18 cellular contexts compared by ENCODE assay signal in the genomic region with DNA sequence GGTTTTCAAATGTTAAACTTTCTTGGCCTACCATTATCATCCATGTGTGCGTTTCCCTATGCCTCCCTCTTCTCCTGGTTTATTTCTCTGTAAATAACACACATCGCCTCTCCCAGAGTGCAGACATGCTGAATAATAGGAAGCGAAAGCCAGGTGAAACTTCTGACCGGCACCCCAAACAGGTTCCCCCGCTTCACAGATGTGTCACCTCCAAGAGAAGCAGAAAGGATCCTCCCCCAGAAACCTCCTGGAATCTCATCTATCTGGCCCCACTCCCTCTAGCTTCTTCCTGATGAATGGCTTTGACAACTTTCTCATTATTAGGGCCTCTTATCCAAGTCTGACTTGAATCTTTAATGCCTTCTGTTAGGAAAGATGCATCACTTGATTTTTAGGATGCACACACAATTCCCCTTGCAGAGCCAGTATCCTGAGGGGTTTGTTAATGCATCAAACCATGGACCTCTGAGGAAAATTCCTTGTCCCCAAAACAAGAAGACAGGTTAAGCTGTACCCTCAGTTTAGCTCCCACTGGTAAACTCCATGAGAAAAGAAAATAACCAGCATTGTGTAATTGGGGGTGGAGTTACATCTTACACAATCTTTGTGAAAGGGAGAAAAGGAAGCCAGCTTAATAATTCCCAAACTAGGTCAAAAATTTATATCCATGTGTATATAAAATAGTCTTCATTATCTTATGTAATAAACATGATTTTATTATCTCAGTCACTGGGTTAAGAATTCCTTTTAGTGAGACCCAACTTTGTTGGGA. TPM values are rescaled to one million over a fixed set of nuclear protein-coding genes. Genes with fewer than 3 reads are reported as not detected.
A peak's percentile ranks its signal among the peaks of the same experiment; 100 is the strongest.
DNase-seq lines count a peak whose midpoint lies in the region; ATAC-seq and TF ChIP-seq lines count a peak whose summit lies in the region.
"Had no signal": no experiment of that assay in that cellular context is flagged by ENCODE, and none has a peak within 500 bp of the region (broad histone marks: within the 10 kb centered on the region; RNA-seq: fewer than 3 reads in every experiment).

No MANE protein-coding gene starts in this region.

- no peak for ATAC-seq in GM23338
- ATAC-seq in mucosa of descending colon, result no peak
- ATAC-seq: A549 had no signal

- no peaks in the 10 kb centered on the region for H3K36me3 Mint-ChIP-seq in GM23338 (ENCODE audit: low read depth)
- no peaks in the 10 kb centered on the region for H3K36me3 Mint-ChIP-seq in mesothelial cell of epicardium

- H4K20me1 ChIP-seq in GM23338 (replicated peaks; ENCODE audit: insufficient read depth), result no peaks in the 10 kb centered on the region

- H3K27me3 ChIP-seq in GM23338 (ENCODE audit: insufficient read depth) (no peaks in the 10 kb centered on the region), breast epithelium (no peaks in the 10 kb centered on the region), esophagus squamous epithelium (no peaks in the 10 kb centered on the region)

- no peak overlapping the region for H3K4me2 ChIP-seq in GM23338
- H3K4me2 ChIP-seq: A549 had no signal

- H3K4me3 Mint-ChIP-seq in GM23338 (no peak overlapping the region), mesothelial cell of epicardium (no peak overlapping the region)

- H3K4me1 Mint-ChIP-seq in GM23338 (peaks cover 28% of the 10 kb centered on the region), mesothelial cell of epicardium (peaks cover 19% of the 10 kb centered on the region)

- DNase-seq in GM23338 (ENCODE audit: low spot score) (peak; percentile 44), breast epithelium (ENCODE audit: low spot score in 2 of 2) (peak in 1 of 2 donors; percentile 27), esophagus squamous epithelium (lab: John Stamatoyannopoulos, UW) (no peak), mesothelial cell of epicardium (ENCODE audit: low spot score in 2 of 2, unreplicated experiment in 2 of 2) (no peak), amygdala (lab: John Stamatoyannopoulos, UW) (no peak), HK-2 (ENCODE audit: unreplicated experiment) (no peak), mucosa of descending colon (no peak)
- DNase-seq in effector CD4-positive, alpha-beta T cell, result no peak
- DNase-seq: DMS153; H7; NCI-H1436; NCI-H2029; NCI-H2171; NCI-H446; NK-92 treated with Interleukin-12 subunit alpha and Interleukin-12 subunit beta, amount 100 ng/mL, for 24 hours had no signal

- H3K27me3 Mint-ChIP-seq in GM23338 (ENCODE audit: insufficient read depth, low read depth, poor library complexity), result no peaks in the 10 kb centered on the region
- peaks cover 4% of the 10 kb centered on the region for H3K27me3 Mint-ChIP-seq in mesothelial cell of epicardium (ENCODE audit: low read depth)

- H3K79me2 ChIP-seq in GM23338 (replicated peaks; ENCODE audit: insufficient read depth), result no peaks in the 10 kb centered on the region

- H3K27ac Mint-ChIP-seq in GM23338 (no peak overlapping the region), mesothelial cell of epicardium (peak overlapping the region; percentile 35)

- TF ChIP-seq POLR2A in breast epithelium (IDR thresholded peaks at IDR 0.05) (no peak), esophagus squamous epithelium (IDR thresholded peaks at IDR 0.05) (no peak)

- no peaks in the 10 kb centered on the region for H3F3A ChIP-seq in GM23338 (replicated peaks; ENCODE audit: low read depth)

- no peak overlapping the region for H3K27ac ChIP-seq in GM23338 (ENCODE audit: low read depth)
- H3K27ac ChIP-seq in breast epithelium, result peak overlapping the region; percentile 10 to 14
- peak overlapping the region; percentile 39 to 73 (median 53) for H3K27ac ChIP-seq in esophagus squamous epithelium
- H3K27ac ChIP-seq: A549, C4-2B, HL-60 had no signal

- H3K36me3 ChIP-seq in GM23338 (ENCODE audit: insufficient read depth) (no peaks in the 10 kb centered on the region), breast epithelium (no peaks in the 10 kb centered on the region), esophagus squamous epithelium (no peaks in the 10 kb centered on the region), mucosa of descending colon (ENCODE audit: low read depth) (no peaks in the 10 kb centered on the region)

- no peak overlapping the region for H2AFZ ChIP-seq in GM23338

- H3K9me3 ChIP-seq in breast epithelium (no peaks in the 10 kb centered on the region), esophagus squamous epithelium (no peaks in the 10 kb centered on the region), mucosa of descending colon (no peaks in the 10 kb centered on the region)
- H3K9me3 ChIP-seq: A549 had no signal

- peaks cover 16% of the 10 kb centered on the region for H3K9me2 ChIP-seq in GM23338 (ENCODE audit: insufficient read depth)

- H3K4me1 ChIP-seq in GM23338 (ENCODE audit: insufficient read depth) (peaks cover 32% of the 10 kb centered on the region), breast epithelium (no peaks in the 10 kb centered on the region), esophagus squamous epithelium (peaks cover 0 to 23% (median 0%) of the 10 kb centered on the region in 3 donors), mucosa of descending colon (ENCODE audit: low read depth) (no peaks in the 10 kb centered on the region)
- H3K4me1 ChIP-seq: A549 had no signal

- H3K9me3 Mint-ChIP-seq in GM23338, result no peaks in the 10 kb centered on the region
- no peaks in the 10 kb centered on the region for H3K9me3 Mint-ChIP-seq in mesothelial cell of epicardium

- TF ChIP-seq CTCF in GM23338 (conservative IDR thresholded peaks at IDR 0.05; ENCODE audit: low read depth in 2 of 2) (no peak), breast epithelium (IDR thresholded peaks at IDR 0.05) (no peak), esophagus squamous epithelium (IDR thresholded peaks at IDR 0.05) (peak in 1 of 6 experiments; percentile 31), mesothelial cell of epicardium (IDR thresholded peaks at IDR 0.05; ENCODE audit: unreplicated experiment) (no peak), mucosa of descending colon (IDR thresholded peaks at IDR 0.05) (no peak)

- H3K4me3 ChIP-seq in GM23338 (no peak overlapping the region), breast epithelium (no peak overlapping the region), esophagus squamous epithelium (no peak overlapping the region), mucosa of descending colon (no peak overlapping the region)
- H3K4me3 ChIP-seq: A549 had no signal

- 61 to 76% methylated on average over 5 of the region's 5 CpGs for WGBS in esophagus squamous epithelium, 2 donors

- intact Hi-C loops in breast epithelium (cut with DNase I; ENCODE audit: low total_unique reads), result no loop called here
- intact Hi-C loops in esophagus squamous epithelium (cut with DNase I), result no loop called here
- intact Hi-C loops in mucosa of descending colon (cut with DNase I, micrococcal nuclease), result no loop called here

TF ChIP-seq in GM23338, 12 proteins besides CTCF, POLR2A, EP300 and RAD21 (continues in another document):
- TF ChIP-seq STAT1 (IDR thresholded peaks at IDR 0.05; ENCODE audit: unreplicated experiment) (no peak), ZNF114 (CRISPR knock-in tag; IDR thresholded peaks at IDR 0.05) (no peak)

RNA-seq across cellular contexts. Expression of gene HYDIN, which starts 20.1 kb away (rescaled TPM):
- total RNA-seq in GM23338 (2014; rRNA removed; shearing (Covaris generic)), result 5.1 and 7.7 TPM in 2 replicates
- polyA plus RNA-seq in GM23338 (2016; fragmentation: Nextera tagmentation; extraction: Ambion mirVana), result 1.8 and 3.1 TPM in 2 replicates
- total RNA-seq in breast epithelium (1 to 10 TPM in 2 of 3 donors, under 1 TPM in 1; 0.96 to 9.4 (median 4.9) TPM), esophagus squamous epithelium (1 to 10 TPM in 1 of 4 donors, under 1 TPM in 2, not detected in 1; 0.23 to 2.4 (median 0.38) TPM), mesothelial cell of epicardium (0.42 to 1.2 TPM (median 0.72 TPM) in 3 replicates), mucosa of descending colon (1 to 10 TPM in 2 of 3 donors, under 1 TPM in 1; 0.80 to 2.3 (median 1.5) TPM)

RNA-seq across cellular contexts. Expression of gene CMTR2, which starts 38.6 kb away (rescaled TPM):
- 19.0 and 30.2 TPM in 2 replicates for total RNA-seq in GM23338 (2014; rRNA removed; shearing (Covaris generic))
- 4.5 and 6.0 TPM in 2 replicates for polyA plus RNA-seq in GM23338 (2016; fragmentation: Nextera tagmentation; extraction: Ambion mirVana)
- total RNA-seq in breast epithelium, result 10 to 100 TPM; 18.1 to 39.7 (median 29.5) TPM
- total RNA-seq in esophagus squamous epithelium, result 10 to 100 TPM; 18.1 to 39.4 (median 29.3) TPM
- 25.3 to 29.2 TPM (median 28.7 TPM) in 3 replicates for total RNA-seq in mesothelial cell of epicardium
- 10 to 100 TPM; 17.8 to 20.2 (median 19.8) TPM for total RNA-seq in mucosa of descending colon
